Comparison of ENCODE assay signal across 8 cellular contexts in the genomic region with DNA sequence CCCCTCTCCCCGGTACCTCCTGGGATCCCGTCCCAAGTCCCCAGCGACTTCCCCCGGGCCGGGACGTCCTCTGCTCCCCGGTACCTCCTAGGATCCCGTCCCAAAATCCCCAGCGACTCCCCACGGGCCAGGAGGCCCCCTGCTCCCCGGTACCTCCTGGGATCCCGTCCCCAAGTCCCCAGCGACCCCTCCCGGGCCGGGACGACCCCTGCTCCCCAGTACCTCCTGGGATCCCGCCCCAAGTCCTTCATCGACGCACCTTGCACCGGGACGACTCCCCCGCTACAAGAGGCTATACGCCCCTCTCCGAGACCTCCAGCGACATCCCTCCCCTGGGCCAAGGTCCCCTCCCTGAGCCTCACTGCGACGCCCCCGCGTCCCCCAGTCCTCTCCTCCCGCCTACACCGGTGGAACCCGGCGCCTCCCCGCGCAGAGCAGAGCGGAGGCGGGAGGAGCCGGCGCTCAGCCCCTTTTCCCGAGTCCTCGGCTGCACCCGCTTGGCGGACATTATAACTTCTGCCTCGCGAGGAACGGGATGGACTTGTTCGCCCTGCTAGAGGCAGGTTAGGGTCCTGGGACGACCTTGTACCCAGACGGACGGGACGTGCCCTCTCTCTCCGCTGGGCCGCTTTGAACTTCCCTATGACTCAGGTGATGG. TPM values are rescaled to one million over a fixed set of nuclear protein-coding genes. Genes with fewer than 3 reads are reported as not detected.
DNase-seq lines count a peak whose midpoint lies in the region; ATAC-seq and TF ChIP-seq lines count a peak whose summit lies in the region.

No MANE protein-coding gene starts in this region.

- H2AFZ ChIP-seq in hepatocyte = peak overlapping the region; percentile 38

- TF ChIP-seq CTCF in hepatocyte (IDR thresholded peaks at IDR 0.05; ENCODE audit: poor library complexity) = no peak
- TF ChIP-seq CTCF in sigmoid colon (IDR thresholded peaks at IDR 0.05) = no peak
- TF ChIP-seq CTCF in GM20000 (IDR thresholded peaks at IDR 0.05; ENCODE audit: extremely low read depth, missing control alignments) = no peak

- 2% methylated on average over 28 of the region's 53 CpGs for WGBS in hepatocyte (ENCODE audit: low lambda C conversion rate, missing lambda C conversion rate)
- WGBS in sigmoid colon, 2 donors = 3% methylated on average over 53 of the region's 53 CpGs

- intact Hi-C loops in sigmoid colon (cut with DNase I) = loop anchor here (10.0 kb wide), 1 partner anchor 171 kb away; no protein-coding TSS in a partner anchor

- H3K4me3 ChIP-seq in adipocyte (ENCODE audit: low read length) = peak overlapping the region; percentile 84
- peak overlapping the region; percentile 82 for H3K4me3 ChIP-seq in hepatocyte
- peak overlapping the region; percentile 56 to 85 (median 68) for H3K4me3 ChIP-seq in sigmoid colon

- DNase-seq in stimulated activated CD4-positive, alpha-beta T cell treated with anti-CD3 and anti-CD28 coated beads, Interleukin-2, amount 100 ng/mL, for 24 hours = peak; percentile 21 to 23
- DNase-seq in stimulated activated CD4-positive, alpha-beta T cell treated with anti-CD3 and anti-CD28 coated beads, Interleukin-4, amount 100 ng/mL, for 24 hours = no peak
- DNase-seq in adipocyte (ENCODE audit: low read depth) (no peak), hepatocyte (ENCODE audit: low spot score) (peak; percentile 86), sigmoid colon (no peak), GM20000 (ENCODE audit: low spot score) (no peak)

- peak overlapping the region; percentile 98 for H3K4me2 ChIP-seq in hepatocyte

- H3K9me3 ChIP-seq in adipocyte (ENCODE audit: control insufficient read depth, low read length) (no peaks in the 10 kb centered on the region), hepatocyte (ENCODE audit: low read depth) (no peaks in the 10 kb centered on the region), sigmoid colon (no peaks in the 10 kb centered on the region)

- ATAC-seq in HG02885 (IDR thresholded peaks at IDR 0.05; ENCODE audit: poor library complexity, unreplicated experiment) (no peak), HG03439 (IDR thresholded peaks at IDR 0.05; ENCODE audit: unreplicated experiment) (no peak)

- H3K9me2 ChIP-seq in hepatocyte (replicated peaks; ENCODE audit: insufficient read depth) = no peaks in the 10 kb centered on the region

- H3K27ac ChIP-seq in hepatocyte (peak overlapping the region; percentile 9), sigmoid colon (peak overlapping the region; percentile 49 to 70 (median 67))

- no peak for TF ChIP-seq EP300 in sigmoid colon (IDR thresholded peaks at IDR 0.05)

- H3K36me3 ChIP-seq in adipocyte (ENCODE audit: control insufficient read depth, insufficient read depth, low read length, severe bottlenecking) (no peaks in the 10 kb centered on the region), hepatocyte (replicated peaks; ENCODE audit: insufficient read depth, low read depth) (no peaks in the 10 kb centered on the region), sigmoid colon (no peaks in the 10 kb centered on the region)

- peaks cover 11% of the 10 kb centered on the region for H3K79me2 ChIP-seq in hepatocyte

- H3K27me3 ChIP-seq in adipocyte (replicated peaks; ENCODE audit: control insufficient read depth, insufficient read depth, low read length) (peaks cover 4% of the 10 kb centered on the region), hepatocyte (no peaks in the 10 kb centered on the region), sigmoid colon (no peaks in the 10 kb centered on the region)

- TF ChIP-seq POLR2A in sigmoid colon (IDR thresholded peaks at IDR 0.05) = no peak

- H3K4me1 ChIP-seq in adipocyte (ENCODE audit: control insufficient read depth, insufficient read depth, low read length) (peaks cover 18% of the 10 kb centered on the region), hepatocyte (ENCODE audit: insufficient read depth) (peaks cover 13% of the 10 kb centered on the region), sigmoid colon (peaks cover 0 to 31% (median 29%) of the 10 kb centered on the region in 4 donors)

- peak overlapping the region; percentile 84 for H3K9ac ChIP-seq in adipocyte (ENCODE audit: low read length)

- no peaks in the 10 kb centered on the region for H4K20me1 ChIP-seq in hepatocyte (ENCODE audit: insufficient read depth, poor library complexity, severe bottlenecking)

RNA-seq across cellular contexts. Expression of a gene that starts 0.9 kb away (rescaled TPM):
- total RNA-seq in hepatocyte (8.3 and 10.5 TPM in 2 replicates), sigmoid colon (1 to 10 TPM; 4.2 to 9.7 (median 5.2) TPM)
- polyA plus RNA-seq in hepatocyte (7.5 and 9.0 TPM in 2 replicates), sigmoid colon (10 to 100 TPM in 1 of 3 donors, 1 to 10 TPM in 2; 6.7 to 13.2 (median 7.8) TPM)

RNA-seq across cellular contexts. Expression of a gene that starts 12.1 kb away (rescaled TPM):
- total RNA-seq in hepatocyte (not detected in 2 replicates), sigmoid colon (not detected)
- polyA plus RNA-seq in hepatocyte (0.16 TPM in 1 of 2 replicates, not detected in the other), sigmoid colon (under 1 TPM in 1 of 3 donors, not detected in 2; 0.60 TPM)

Comparison
In these comparisons a context has a peak if more than half of its experiments do, and no peak if none do; other contexts are left out.
1. DNase-seq: peak in stimulated activated CD4-positive, alpha-beta T cell treated with anti-CD3 and anti-CD28 coated beads, Interleukin-2, amount 100 ng/mL, for 24 hours (2 of 2) and hepatocyte (single experiment); none in stimulated activated CD4-positive, alpha-beta T cell treated with anti-CD3 and anti-CD28 coated beads, Interleukin-4, amount 100 ng/mL, for 24 hours (single experiment), adipocyte (single experiment), sigmoid colon (single experiment) and GM20000 (single experiment).
2. Peak in every context shown above with its lines, with median percentiles within 50 percentile points of each other: H3K4me3 ChIP-seq.